Comparison of ENCODE assay signal across 15 cellular contexts in genomic region chr3:97930018-97930417, GRCh38. TPM values are rescaled to one million over a fixed set of nuclear protein-coding genes. Genes with fewer than 3 reads are reported as not detected.
DNase-seq lines count a peak whose midpoint lies in the region; ATAC-seq and TF ChIP-seq lines count a peak whose summit lies in the region.
"Had no signal": no experiment of that assay in that cellular context is flagged by ENCODE, and none has a peak within 500 bp of the region (broad histone marks: within the 10 kb centered on the region; RNA-seq: fewer than 3 reads in every experiment).

No MANE protein-coding gene starts in this region.

- H3K4me3 ChIP-seq in left ventricle myocardium inferior (no peak overlapping the region), fibroblast of villous mesenchyme (ENCODE audit: low read depth, low read length) (no peak overlapping the region)
- H3K4me3 ChIP-seq: BLaER1 treated with 17β-estradiol and CSF1 and Interleukin-3, amounts not matched to agents 10 nM and 100 nM; GM23338 had no signal

- H3K36me3 ChIP-seq in left ventricle myocardium inferior: peaks cover 67% of the 10 kb centered on the region

- DNase-seq in Right ventricle myocardium superior (peak; percentile 40), left ventricle myocardium inferior (no peak), DMS 273 treated with DMSO at 0.1 percent for 48 hours (lab: John Stamatoyannopoulos, UW) (peak; percentile 83), NCI-H446 treated with DMSO at 0.1 percent for 48 hours (lab: John Stamatoyannopoulos, UW) (peak; percentile 38), fibroblast of villous mesenchyme (ENCODE audit: low read depth) (peak; percentile 21), iPS-NIHi11 (ENCODE audit: low spot score) (no peak)
- DNase-seq: ACHN; CD4-positive, CD25-positive, alpha-beta regulatory T cell; DMS79 treated with DMSO at 0.1 percent for 48 hours; EL; H7 had no signal

- no peak overlapping the region for H3K27ac ChIP-seq in left ventricle myocardium inferior (replicated peaks)
- H3K27ac ChIP-seq: BLaER1 treated with 17β-estradiol and CSF1 and Interleukin-3, amounts not matched to agents 10 nM and 100 nM had no signal

- intact Hi-C loops in Right ventricle myocardium superior (cut with DNase I): loop anchor here (10.0 kb wide), 1 partner anchor 105 kb away; the partner anchor contains the start of gene CRYBG3
- intact Hi-C loops in left ventricle myocardium inferior (cut with micrococcal nuclease): loop anchor here (10.0 kb wide), 1 partner anchor 135 kb away; no protein-coding TSS in a partner anchor

- H3K27me3 ChIP-seq in left ventricle myocardium inferior (ENCODE audit: low read depth): no peaks in the 10 kb centered on the region
- H3K27me3 ChIP-seq: BLaER1 treated with 17β-estradiol and CSF1 and Interleukin-3, amounts not matched to agents 10 nM and 100 nM had no signal

- H3K4me1 ChIP-seq in left ventricle myocardium inferior: peaks cover 26% of the 10 kb centered on the region
- H3K4me1 ChIP-seq: BLaER1 treated with 17β-estradiol and CSF1 and Interleukin-3, amounts not matched to agents 10 nM and 100 nM had no signal

- H3K9me3 ChIP-seq in left ventricle myocardium inferior (replicated peaks): peaks cover 6% of the 10 kb centered on the region

- TF ChIP-seq CTCF in left ventricle myocardium inferior (IDR thresholded peaks at IDR 0.05; ENCODE audit: borderline replicate concordance) (no peak), fibroblast of villous mesenchyme (IDR thresholded peaks at IDR 0.05; ENCODE audit: insufficient read depth, low read depth, low read length) (no peak)

- peak; percentile 64 for ATAC-seq in Right ventricle myocardium superior (ENCODE audit: poor library complexity)
- ATAC-seq in GM19324 (IDR thresholded peaks at IDR 0.05; ENCODE audit: low FRiP score, unreplicated experiment): no peak
- no peak for ATAC-seq in HG02852 (IDR thresholded peaks at IDR 0.05; ENCODE audit: unreplicated experiment)
- ATAC-seq: GM23338 had no signal

RNA-seq across cellular contexts. Expression of gene RIOX2, which starts 42.2 kb away (rescaled TPM):
- total RNA-seq in Right ventricle myocardium superior (9.5 TPM), left ventricle myocardium inferior (9.5 TPM), fibroblast of villous mesenchyme (31.6 and 34.1 TPM in 2 replicates)

Comparison
In these comparisons a context has a peak if more than half of its experiments do, and no peak if none do; other contexts are left out.
1. DNase-seq: peak in Right ventricle myocardium superior (single experiment), DMS 273 treated with DMSO at 0.1 percent for 48 hours (single experiment), NCI-H446 treated with DMSO at 0.1 percent for 48 hours (single experiment) and fibroblast of villous mesenchyme (single experiment); none in left ventricle myocardium inferior (single experiment) and iPS-NIHi11 (single experiment).